1 cellular context compared by ENCODE assay signal in the genomic region with DNA sequence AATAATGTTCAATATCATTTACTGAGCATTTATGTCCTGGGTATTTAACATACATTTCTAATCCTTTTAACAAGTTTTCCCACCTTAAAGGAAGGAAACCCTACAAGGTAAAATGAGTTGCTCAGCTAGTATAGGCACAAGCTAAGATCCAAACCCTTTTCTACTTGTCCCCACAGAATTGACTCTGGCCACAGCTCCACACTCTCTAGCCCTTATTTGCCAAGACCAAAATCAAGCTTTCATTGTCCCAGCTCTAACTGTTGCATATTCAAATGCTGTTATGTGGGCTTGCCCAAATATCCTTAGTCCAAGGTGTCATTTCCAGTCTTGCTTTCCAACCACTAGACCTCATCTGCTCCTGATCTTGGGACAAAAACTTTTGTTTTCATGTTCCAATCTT.
TF ChIP-seq lines count a peak whose summit lies in the region.

No MANE protein-coding gene starts in this region.

TF ChIP-seq in H1, 55 proteins besides CTCF, POLR2A, EP300 and RAD21 (continued from another document):
- TF ChIP-seq FOSL1 (IDR thresholded peaks at IDR 0.05; ENCODE audit: insufficient read depth, low read depth, low read length) (no peak), JUN (IDR thresholded peaks at IDR 0.05; ENCODE audit: low read depth, low read length) (no peak), RFX5 (IDR thresholded peaks at IDR 0.05; ENCODE audit: borderline replicate concordance, low read depth, low read length) (no peak), ZNF274 (IDR thresholded peaks at IDR 0.05; ENCODE audit: borderline replicate concordance, extremely low read depth, low read length) (no peak), JUND (IDR thresholded peaks at IDR 0.05; ENCODE audit: low read length) (no peak), GTF2F1 (IDR thresholded peaks at IDR 0.05; ENCODE audit: borderline replicate concordance, low read depth, low read length) (no peak), PHF8 (conservative IDR thresholded peaks at IDR 0.05; ENCODE audit: low read depth, low read length) (no peak)
